25 cellular contexts compared by ENCODE assay signal in the genomic region with DNA sequence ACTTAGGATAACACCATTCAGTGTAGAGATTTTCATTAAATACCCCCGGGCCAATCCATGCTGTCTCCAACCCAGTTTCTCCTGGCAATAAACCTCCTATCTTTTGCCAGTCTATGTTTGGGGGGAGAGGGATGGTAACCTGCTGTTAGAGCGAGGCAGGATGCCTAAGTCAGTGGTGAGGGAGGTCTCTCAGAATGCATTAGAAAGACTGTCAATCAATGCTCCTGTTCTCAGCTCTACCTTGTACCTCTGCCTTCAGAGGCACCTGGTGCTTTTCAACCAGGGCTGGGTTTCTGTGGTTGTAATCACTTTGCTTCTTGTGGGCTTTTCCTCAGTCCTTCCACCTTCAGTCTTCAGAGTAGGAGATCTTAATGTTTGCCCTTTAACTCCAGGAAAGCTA.
"Had no signal": no experiment of that assay in that cellular context is flagged by ENCODE, and none has a peak within 500 bp of the region (broad histone marks: within the 10 kb centered on the region; RNA-seq: fewer than 3 reads in every experiment).

No MANE protein-coding gene starts in this region.

- H3K4me3 ChIP-seq: coronary artery, esophagus squamous epithelium, heart right ventricle, lung, prostate gland, right atrium auricular region, smooth muscle cell, stomach, thyroid gland had no signal

- H3K4me1 ChIP-seq: esophagus squamous epithelium, prostate gland, right atrium auricular region, stomach, thyroid gland had no signal

- H3K27me3 ChIP-seq: esophagus squamous epithelium, heart right ventricle, right atrium auricular region, stomach, thyroid gland had no signal

- H3K36me3 ChIP-seq: esophagus squamous epithelium, heart right ventricle, prostate gland, right atrium auricular region, stomach, thyroid gland had no signal

- ATAC-seq: left lobe of liver; naive thymus-derived CD4-positive, alpha-beta T cell; sciatic nerve; stimulated activated effector memory CD8-positive, alpha-beta T cell treated with anti-CD3 and anti-CD28 coated beads, Interleukin-12 subunit alpha, Interleukin-12 subunit beta, amount 100 ng/mL, for 72 hours had no signal

- H3K9me3 ChIP-seq: prostate gland, right atrium auricular region, thyroid gland had no signal

- DNase-seq: dermis blood vessel endothelial cell; effector memory CD4-positive, alpha-beta T cell; erythroblast; esophagus squamous epithelium; foreskin melanocyte; glutamatergic neuron; heart right ventricle; hippocampal formation; kidney; naive thymus-derived CD4-positive, alpha-beta T cell; nucleus accumbens; stimulated activated CD4-positive, alpha-beta T cell treated with anti-CD3 and anti-CD28 coated beads, Interleukin-12 subunit alpha, Interleukin-12 subunit beta, amount 100 ng/mL, for 4 hours; stimulated activated CD4-positive, alpha-beta T cell treated with anti-CD3 and anti-CD28 coated beads, Interleukin-2, amount 100 ng/mL, for 24 hours; stimulated activated CD4-positive, alpha-beta T cell treated with anti-CD3 and anti-CD28 coated beads, Interleukin-4, amount 100 ng/mL, for 24 hours; stimulated activated naive CD4-positive, alpha-beta T cell treated with Interleukin-2 at 50 U/mL for 16 hours; stomach; thyroid gland had no signal
